In genomic region chr16:86511317-86512161, GRCh38 we compare ENCODE assay signal across 11 cellular contexts. TPM values are rescaled to one million over a fixed set of nuclear protein-coding genes. Genes with fewer than 3 reads are reported as not detected.
DNase-seq lines count a peak whose midpoint lies in the region; ATAC-seq and TF ChIP-seq lines count a peak whose summit lies in the region.
"Had no signal": no experiment of that assay in that cellular context is flagged by ENCODE, and none has a peak within 500 bp of the region (broad histone marks: within the 10 kb centered on the region; RNA-seq: fewer than 3 reads in every experiment).

No MANE protein-coding gene starts in this region.

- peaks cover 5 to 14% (median 11%) of the 10 kb centered on the region in 3 donors for H3K4me1 Mint-ChIP-seq in IgD-negative memory B cell

- no peaks in the 10 kb centered on the region for H3K9me2 ChIP-seq in neural cell (ENCODE audit: insufficient read depth, low read length)

- no peak for TF ChIP-seq CTCF in AG10803 (conservative IDR thresholded peaks at IDR 0.05; ENCODE audit: low read length)
- no peak for TF ChIP-seq CTCF in fibroblast of lung (conservative IDR thresholded peaks at IDR 0.05 in 1 of 2, IDR thresholded peaks at IDR 0.05 in 1 of 2; ENCODE audit: low read depth in 1 of 2, low read length in 2 of 2)
- TF ChIP-seq CTCF in neural cell (IDR thresholded peaks at IDR 0.05; ENCODE audit: poor library complexity, severe bottlenecking): no peak

- H3K27me3 ChIP-seq in fibroblast of lung (ENCODE audit: control insufficient read depth, insufficient read depth, low read length) (no peaks in the 10 kb centered on the region), neural cell (ENCODE audit: insufficient read depth, low read depth, low read length) (peaks cover 100% of the 10 kb centered on the region)

- H3K27ac ChIP-seq in fibroblast of lung (ENCODE audit: insufficient read depth, low read length) (peak overlapping the region; percentile 97), neural cell (ENCODE audit: low read length) (no peak overlapping the region)

- H3K36me3 Mint-ChIP-seq in IgD-negative memory B cell: no peaks in the 10 kb centered on the region

- ATAC-seq in GM18867 (IDR thresholded peaks at IDR 0.05; ENCODE audit: unreplicated experiment) (no peak), GM19035 (IDR thresholded peaks at IDR 0.05; ENCODE audit: unreplicated experiment) (no peak)

- H3K9me3 ChIP-seq in fibroblast of lung (ENCODE audit: control insufficient read depth, insufficient read depth, low read depth, low read length) (no peaks in the 10 kb centered on the region), neural cell (ENCODE audit: low read length) (no peaks in the 10 kb centered on the region)

- DNase-seq in AG10803 (ENCODE audit: low read depth) (no peak), fibroblast of lung (ENCODE audit: low read depth in 2 of 2) (no peak), NCI-H2081 treated with DMSO at 0.1 percent for 48 hours (lab: John Stamatoyannopoulos, UW) (no peak), GM03348 (ENCODE audit: low spot score) (no peak)
- DNase-seq: head of caudate nucleus; right cardiac atrium; stimulated activated naive CD4-positive, alpha-beta T cell had no signal

- peaks cover 2% of the 10 kb centered on the region for H3K4me1 ChIP-seq in fibroblast of lung (ENCODE audit: control insufficient read depth, extremely low read depth, insufficient read depth, low read length)

- H2AFZ ChIP-seq in fibroblast of lung (ENCODE audit: low read length) (no peak overlapping the region), neural cell (ENCODE audit: low read depth, low read length) (no peak overlapping the region)

- TF ChIP-seq EP300 in neural cell (conservative IDR thresholded peaks at IDR 0.05; ENCODE audit: poor library complexity, severe bottlenecking): no peak

- H3K9me3 Mint-ChIP-seq in IgD-negative memory B cell: peaks cover 0 to 3% (median 0%) of the 10 kb centered on the region in 3 donors

- peak overlapping the region in 1 of 3 donors; percentile 39 for H3K27ac Mint-ChIP-seq in IgD-negative memory B cell

- peaks cover 5% of the 10 kb centered on the region for H4K20me1 ChIP-seq in fibroblast of lung (ENCODE audit: control insufficient read depth, extremely low read depth, insufficient read depth, low read length)
- no peaks in the 10 kb centered on the region for H4K20me1 ChIP-seq in neural cell (ENCODE audit: insufficient read depth)

- H3K4me3 ChIP-seq in AG10803 (ENCODE audit: low read length): peak overlapping the region; percentile 63
- H3K4me3 ChIP-seq in fibroblast of lung (replicated peaks in 1 of 4; ENCODE audit: control extremely low read depth in 1 of 4, insufficient read depth in 1 of 4, low read depth in 3 of 4, low read length in 4 of 4): peak overlapping the region; percentile 95 to 99 (median 98)
- H3K4me3 ChIP-seq in neural cell (ENCODE audit: low read length): no peak overlapping the region

- H3F3A ChIP-seq in neural cell (ENCODE audit: insufficient read depth, low read length, poor library complexity, severe bottlenecking): no peaks in the 10 kb centered on the region

- no peak for TF ChIP-seq RAD21 in neural cell (conservative IDR thresholded peaks at IDR 0.05)

- H3K9ac ChIP-seq in fibroblast of lung (ENCODE audit: insufficient read depth, low read length) (peak overlapping the region; percentile 94), neural cell (ENCODE audit: low read length) (no peak overlapping the region)

- H3K27me3 Mint-ChIP-seq in IgD-negative memory B cell: peaks cover 54% of the 10 kb centered on the region

- H3K4me3 Mint-ChIP-seq in IgD-negative memory B cell: peak overlapping the region in 3 of 4 donors; percentile 52 to 80 (median 76)

- peaks cover 84% of the 10 kb centered on the region for H3K79me2 ChIP-seq in fibroblast of lung (ENCODE audit: control insufficient read depth, insufficient read depth, low read length)
- no peaks in the 10 kb centered on the region for H3K79me2 ChIP-seq in neural cell (replicated peaks; ENCODE audit: insufficient read depth, low read length)

- H3K4me2 ChIP-seq in fibroblast of lung (ENCODE audit: extremely low read depth, insufficient read depth, low read length) (peak overlapping the region; percentile 7), neural cell (ENCODE audit: low read length) (no peak overlapping the region)

- H3K36me3 ChIP-seq in fibroblast of lung (ENCODE audit: control insufficient read depth, insufficient read depth, low read length) (peaks cover 32% of the 10 kb centered on the region), neural cell (ENCODE audit: insufficient read depth, low read length) (no peaks in the 10 kb centered on the region)

TF ChIP-seq in neural cell, 6 proteins besides CTCF, POLR2A, EP300 and RAD21:
- TF ChIP-seq TAF1 (IDR thresholded peaks at IDR 0.05; ENCODE audit: low read depth): no peak
- no peak for TF ChIP-seq POLR2AphosphoS5 (IDR thresholded peaks at IDR 0.05)
- peak; percentile 72 for TF ChIP-seq EZH2 (IDR thresholded peaks at IDR 0.05; ENCODE audit: borderline replicate concordance, insufficient read depth, low read length, poor library complexity, severe bottlenecking)

RNA-seq across cellular contexts. Expression of gene FOXF1, which starts 1.2 kb away (rescaled TPM):
- polyA plus RNA-seq in IgD-negative memory B cell (not detected), fibroblast of lung (14.0 and 38.5 TPM in 2 replicates), neural cell (not detected in 2 replicates)
- total RNA-seq in fibroblast of lung: 15.9 and 31.5 TPM in 2 replicates
- 19.3 and 43.8 TPM in 2 replicates for polyA plus RNA-seq in fibroblast of lung (2012)
- polyA minus RNA-seq in fibroblast of lung (ENCODE audit: low replicate concordance) (16.2 and 35.9 TPM in 2 replicates), neural cell (not detected in 2 replicates)

RNA-seq across cellular contexts. Expression of gene MTHFSD, which starts 43.5 kb away (rescaled TPM):
- polyA plus RNA-seq in IgD-negative memory B cell (19.1 TPM), fibroblast of lung (11.4 and 13.1 TPM in 2 replicates), neural cell (25.0 and 39.4 TPM in 2 replicates)
- 13.6 and 19.3 TPM in 2 replicates for total RNA-seq in fibroblast of lung
- 9.3 and 9.7 TPM in 2 replicates for polyA plus RNA-seq in fibroblast of lung (2012)
- polyA minus RNA-seq in fibroblast of lung (ENCODE audit: low replicate concordance) (5.9 and 16.3 TPM in 2 replicates), neural cell (37.3 and 43.2 TPM in 2 replicates)

RNA-seq across cellular contexts. Expression of gene FOXC2, which starts 55.1 kb away (rescaled TPM):
- polyA plus RNA-seq in IgD-negative memory B cell (not detected), fibroblast of lung (1.1 and 1.5 TPM in 2 replicates), neural cell (not detected in 2 replicates)
- 0.26 and 0.50 TPM in 2 replicates for total RNA-seq in fibroblast of lung
- polyA plus RNA-seq in fibroblast of lung (2012): 4.5 and 7.2 TPM in 2 replicates
- polyA minus RNA-seq in fibroblast of lung (ENCODE audit: low replicate concordance) (1.6 and 1.9 TPM in 2 replicates), neural cell (not detected in 2 replicates)

Comparison
In these comparisons a context has a peak if more than half of its experiments do, and no peak if none do; other contexts are left out.
1. RNA of gene FOXF1, which starts 1.2 kb away (polyA plus RNA-seq): 14.0 to 43.8 TPM in fibroblast of lung; not detected in IgD-negative memory B cell (single experiment) and not detected in neural cell; every median in the first group is over 10 times any median in the second.